1 cellular context compared by ENCODE assay signal in the genomic region with DNA sequence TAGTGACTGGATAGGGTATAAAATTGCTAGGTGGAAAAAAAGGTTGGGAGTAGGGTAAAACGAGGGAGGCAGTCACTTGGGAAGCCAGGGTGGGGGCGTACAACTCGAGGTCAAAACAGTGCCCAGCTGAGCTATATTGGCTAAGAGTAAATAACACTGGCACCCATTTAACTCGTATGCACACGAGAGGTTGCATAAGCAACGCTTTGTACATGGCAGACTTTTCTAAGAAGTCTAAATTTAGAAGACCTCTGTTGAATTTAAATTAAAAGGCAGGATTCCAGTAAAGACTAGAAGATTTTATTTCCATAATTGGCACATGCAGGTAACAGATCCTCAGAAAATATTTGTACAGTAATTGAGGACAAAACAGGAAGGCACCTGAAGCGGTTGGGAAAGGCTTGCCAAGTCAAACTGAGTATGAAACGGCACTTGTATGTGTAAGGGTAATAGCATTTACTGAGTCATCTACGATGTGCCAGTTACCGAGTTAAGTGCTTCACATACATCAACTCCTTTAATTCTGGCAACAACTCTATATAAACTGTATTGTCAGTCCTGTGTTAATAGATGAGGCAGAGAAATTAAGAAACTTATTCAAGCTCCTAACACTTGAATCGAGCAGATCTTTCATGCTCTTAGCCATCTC.
TF ChIP-seq lines count a peak whose summit lies in the region.

No MANE protein-coding gene starts in this region.

TF ChIP-seq in HCT116, 20 proteins besides CTCF, POLR2A, EP300 and RAD21 (continued from another document):
- TF ChIP-seq, protein P1, sequence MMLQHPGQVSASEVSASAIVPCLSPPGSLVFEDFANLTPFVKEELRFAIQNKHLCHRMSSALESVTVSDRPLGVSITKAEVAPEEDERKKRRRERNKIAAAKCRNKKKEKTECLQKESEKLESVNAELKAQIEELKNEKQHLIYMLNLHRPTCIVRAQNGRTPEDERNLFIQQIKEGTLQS (IDR thresholded peaks at IDR 0.05), result no peak
- peak; percentile 66 for TF ChIP-seq TCF7L2 (IDR thresholded peaks at IDR 0.05; ENCODE audit: borderline replicate concordance, extremely low read depth, insufficient read depth, insufficient read length)
